ENCODE assay signal across 15 cellular contexts in genomic region chrX:37998586-37999267, GRCh38. TPM values are rescaled to one million over a fixed set of nuclear protein-coding genes. Genes with fewer than 3 reads are reported as not detected.
DNase-seq lines count a peak whose midpoint lies in the region; ATAC-seq, FAIRE-seq and TF ChIP-seq lines count a peak whose summit lies in the region.
"Had no signal": no experiment of that assay in that cellular context is flagged by ENCODE, and none has a peak within 500 bp of the region (broad histone marks: within the 10 kb centered on the region; RNA-seq: fewer than 3 reads in every experiment).

No MANE protein-coding gene starts in this region.

- H3K9me3 ChIP-seq in A549, result no peaks in the 10 kb centered on the region
- H3K9me3 ChIP-seq in lower lobe of right lung, result no peaks in the 10 kb centered on the region
- H3K9me3 ChIP-seq: BLaER1, left ventricle myocardium inferior, pancreas had no signal

- DNase-seq in A549 (ENCODE audit: low read depth in 1 of 2, low spot score in 1 of 2) (peak in 1 of 2 experiments; percentile 14), HS-5 (ENCODE audit: low read depth) (peak; percentile 31), RCC 7860 (ENCODE audit: low spot score) (peak; percentile 20), fibroblast of pulmonary artery (ENCODE audit: low read depth) (peak; percentile 47), dermis blood vessel endothelial cell (no peak), lower lobe of right lung (no peak)
- DNase-seq: anterior cingulate cortex; foreskin melanocyte; left ventricle myocardium inferior; pancreas; stimulated activated CD4-positive, alpha-beta T cell treated with anti-CD3 and anti-CD28 coated beads, Interleukin-4, amount 100 ng/mL, for 4 hours; T-helper 9 cell had no signal

- no peak for TF ChIP-seq POLR2A in A549 (IDR thresholded peaks at IDR 0.05; ENCODE audit: low read length)

- H3K36me3 ChIP-seq in lower lobe of right lung, result no peaks in the 10 kb centered on the region
- H3K36me3 ChIP-seq: BLaER1, left ventricle myocardium inferior, pancreas had no signal

- CTCF ChIA-PET in A549 (lab: Yijun Ruan, JAX), result no interaction called here

- intact Hi-C loops in lower lobe of right lung (cut with DNase I), result no loop called here

- H3K27me3 ChIP-seq in lower lobe of right lung (ENCODE audit: low read depth), result no peaks in the 10 kb centered on the region
- H3K27me3 ChIP-seq: BLaER1 had no signal

- TF ChIP-seq RAD21 in A549 (conservative IDR thresholded peaks at IDR 0.05 in 1 of 2, IDR thresholded peaks at IDR 0.05 in 1 of 2), result no peak

- 18% methylated on average over 6 of the region's 7 CpGs for WGBS in A549 (ENCODE audit: missing lambda C conversion rate)

- POLR2A ChIA-PET in A549 (lab: Yijun Ruan, JAX), result no interaction called here

- H3K27ac ChIP-seq in A549, result no peak overlapping the region
- no peak overlapping the region for H3K27ac ChIP-seq in lower lobe of right lung
- H3K27ac ChIP-seq: BLaER1, left ventricle myocardium inferior, pancreas had no signal

- ATAC-seq in A549, result peak; percentile 79 to 83; a peak in 5 of 6 replicates
- no peak for ATAC-seq in GM18498 (IDR thresholded peaks at IDR 0.05; ENCODE audit: unreplicated experiment)
- no peak for ATAC-seq in lower lobe of right lung
- no peak for ATAC-seq in HG03571 (IDR thresholded peaks at IDR 0.05; ENCODE audit: unreplicated experiment)
- ATAC-seq: pancreas had no signal

- H3K4me3 ChIP-seq in A549 (no peak overlapping the region), fibroblast of pulmonary artery (replicated peaks; ENCODE audit: low read depth, low read length) (no peak overlapping the region), lower lobe of right lung (no peak overlapping the region)
- H3K4me3 ChIP-seq: BLaER1, left ventricle myocardium inferior, pancreas had no signal

- TF ChIP-seq CTCF in A549 (IDR thresholded peaks at IDR 0.05) (no peak), fibroblast of pulmonary artery (IDR thresholded peaks at IDR 0.05; ENCODE audit: low read length, missing control alignments) (no peak), lower lobe of right lung (IDR thresholded peaks at IDR 0.05) (no peak)

- H3K4me2 ChIP-seq in A549, result no peak overlapping the region
- H3K4me2 ChIP-seq: BLaER1 had no signal

- no peak for TF ChIP-seq EP300 in A549 (IDR thresholded peaks at IDR 0.05)

- H3K4me1 ChIP-seq in A549, result peaks cover 3% of the 10 kb centered on the region; the same call in 1 of the 3 replicates
- H3K4me1 ChIP-seq in lower lobe of right lung, result no peaks in the 10 kb centered on the region
- H3K4me1 ChIP-seq: left ventricle myocardium inferior, pancreas had no signal

- no peak for FAIRE-seq in A549 (lab: Jason Lieb, UNC)
- FAIRE-seq in RCC 7860 (lab: Jason Lieb, UNC), result peak; percentile 85

TF ChIP-seq in A549, 52 proteins besides CTCF, POLR2A, EP300 and RAD21:
- TF ChIP-seq TP53 (CRISPR knock-in tag; IDR thresholded peaks at IDR 0.05) (no peak), CBX2 (IDR thresholded peaks at IDR 0.05; ENCODE audit: borderline replicate concordance, low read depth) (no peak), RFX5 (IDR thresholded peaks at IDR 0.05) (no peak), FOSL2 (IDR thresholded peaks at IDR 0.05) (peak; percentile 21; the same call in 1 of the 2 replicates), FOSL2 (CRISPR knock-in tag; IDR thresholded peaks at IDR 0.05) (0 out of 2 replicates have a peak, but pooled peaks have one; percentile 18), POLR2AphosphoS2 (conservative IDR thresholded peaks at IDR 0.05; ENCODE audit: low read length) (no peak), KDM1A (IDR thresholded peaks at IDR 0.05; ENCODE audit: low read depth) (no peak)
- TF ChIP-seq, protein P1, sequence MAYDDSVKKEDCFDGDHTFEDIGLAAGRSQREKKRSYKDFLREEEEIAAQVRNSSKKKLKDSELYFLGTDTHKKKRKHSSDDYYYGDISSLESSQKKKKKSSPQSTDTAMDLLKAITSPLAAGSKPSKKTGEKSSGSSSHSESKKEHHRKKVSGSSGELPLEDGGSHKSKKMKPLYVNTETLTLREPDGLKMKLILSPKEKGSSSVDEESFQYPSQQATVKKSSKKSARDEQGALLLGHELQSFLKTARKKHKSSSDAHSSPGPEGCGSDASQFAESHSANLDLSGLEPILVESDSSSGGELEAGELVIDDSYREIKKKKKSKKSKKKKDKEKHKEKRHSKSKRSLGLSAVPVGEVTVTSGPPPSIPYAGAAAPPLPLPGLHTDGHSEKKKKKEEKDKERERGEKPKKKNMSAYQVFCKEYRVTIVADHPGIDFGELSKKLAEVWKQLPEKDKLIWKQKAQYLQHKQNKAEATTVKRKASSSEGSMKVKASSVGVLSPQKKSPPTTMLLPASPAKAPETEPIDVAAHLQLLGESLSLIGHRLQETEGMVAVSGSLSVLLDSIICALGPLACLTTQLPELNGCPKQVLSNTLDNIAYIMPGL (CRISPR knock-in tag; IDR thresholded peaks at IDR 0.05; ENCODE audit: borderline replicate concordance), result no peak
TF ChIP-seq in A549: peak in this region for 1.

RNA-seq across cellular contexts. Expression of gene SYTL5, which starts 7.6 kb away (rescaled TPM):
- polyA plus RNA-seq in A549 (2011; rRNA removed) (0.79 and 1.0 TPM in 2 replicates), A549 (2017; fragmentation: RNase III; extraction: RNeasy Plus Mini Kit Qiagen cat#74134 plus additional on column Dnase treatment) (0.71 to 1.1 TPM (median 0.88 TPM) in 3 replicates)
- 0.05 TPM in 2 replicates for polyA plus RNA-seq in A549 (2012; cell fraction: cytosol; rRNA removed)
- 0.05 and 0.06 TPM in 2 replicates for polyA plus RNA-seq in A549 (2012; cell fraction: nucleus; rRNA removed)
- 0.37 and 0.44 TPM in 2 replicates for polyA minus RNA-seq in A549 (2011; rRNA and poly(A)+ RNA removed)
- total RNA-seq in dermis blood vessel endothelial cell (under 0.01 TPM in 1 of 2 replicates, not detected in the other), lower lobe of right lung (1.6 TPM)

Comparison
In these comparisons a context has a peak if more than half of its experiments do, and no peak if none do; other contexts are left out.
1. ATAC-seq: peak in A549 (2 of 2); none in GM18498 (single experiment), lower lobe of right lung (0 of 2) and HG03571 (single experiment).
2. DNase-seq: peak in HS-5 (single experiment), RCC 7860 (single experiment) and fibroblast of pulmonary artery (single experiment); none in dermis blood vessel endothelial cell (single experiment) and lower lobe of right lung (single experiment).